Comparison of ENCODE assay signal across 25 cellular contexts in genomic region chr10:83212632-83213349, GRCh38.
DNase-seq lines count a peak whose midpoint lies in the region; ATAC-seq, FAIRE-seq and TF ChIP-seq lines count a peak whose summit lies in the region.
"Had no signal": no experiment of that assay in that cellular context is flagged by ENCODE, and none has a peak within 500 bp of the region (broad histone marks: within the 10 kb centered on the region; RNA-seq: fewer than 3 reads in every experiment).

No MANE protein-coding gene starts in this region.

- no peaks in the 10 kb centered on the region for H3K27me3 ChIP-seq in MG63
- H3K27me3 ChIP-seq in mammary epithelial cell (ENCODE audit: insufficient read depth, low read length) = no peaks in the 10 kb centered on the region
- no peaks in the 10 kb centered on the region for H3K27me3 ChIP-seq in keratinocyte (ENCODE audit: control insufficient read depth, extremely low read depth, insufficient read depth, low read length)
- H3K27me3 ChIP-seq in CD4-positive, alpha-beta memory T cell (ENCODE audit: insufficient read depth, low read length) = no peaks in the 10 kb centered on the region
- H3K27me3 ChIP-seq: cardiac muscle cell, pancreas, stomach had no signal

- H3K4me1 Mint-ChIP-seq in mesothelial cell of epicardium = peaks cover 11% of the 10 kb centered on the region
- H3K4me1 Mint-ChIP-seq in CD4-positive, alpha-beta memory T cell = no peaks in the 10 kb centered on the region
- H3K4me1 Mint-ChIP-seq: activated CD4-positive, alpha-beta memory T cell treated with anti-CD3 and anti-CD28 coated beads, Interleukin-2, amount 10 ng/mL, durations not matched to agents 7 days and 5 days; activated naive CD4-positive, alpha-beta T cell treated with anti-CD3 and anti-CD28 coated beads, Interleukin-2, amount 10 ng/mL, durations not matched to agents 7 days and 5 days; memory B cell; naive thymus-derived CD8-positive, alpha-beta T cell had no signal

- H3K27ac ChIP-seq in mammary epithelial cell (ENCODE audit: insufficient read depth, low read depth, low read length) = peak overlapping the region; percentile 54
- no peak overlapping the region for H3K27ac ChIP-seq in keratinocyte (ENCODE audit: control insufficient read depth, insufficient read depth, low read length)
- H3K27ac ChIP-seq in CD4-positive, alpha-beta memory T cell (ENCODE audit: low read depth, low read length) = no peak overlapping the region
- H3K27ac ChIP-seq: cardiac muscle cell, pancreas, skin epidermis, stomach had no signal

- FAIRE-seq in keratinocyte (lab: Jason Lieb, UNC) = peak; percentile 17
- FAIRE-seq: kidney, pancreas had no signal

- H3K9me1 ChIP-seq in keratinocyte (ENCODE audit: control insufficient read depth, extremely low read depth, insufficient read depth, low read length) = no peaks in the 10 kb centered on the region

- H3K36me3 ChIP-seq in MG63 (no peaks in the 10 kb centered on the region), mammary epithelial cell (ENCODE audit: insufficient read depth, low read length) (no peaks in the 10 kb centered on the region), keratinocyte (ENCODE audit: control insufficient read depth in 2 of 2, extremely low read depth in 1 of 2, insufficient read depth in 2 of 2, low read length in 2 of 2) (no peaks in the 10 kb centered on the region)
- H3K36me3 ChIP-seq in CD4-positive, alpha-beta memory T cell (ENCODE audit: insufficient read depth, low read length) = no peaks in the 10 kb centered on the region
- H3K36me3 ChIP-seq: cardiac muscle cell, pancreas, stomach had no signal

- H3K9me3 ChIP-seq in MG63 = no peaks in the 10 kb centered on the region
- H3K9me3 ChIP-seq in mammary epithelial cell (replicated peaks; ENCODE audit: insufficient read depth, low read length) = no peaks in the 10 kb centered on the region
- no peaks in the 10 kb centered on the region for H3K9me3 ChIP-seq in keratinocyte (ENCODE audit: control insufficient read depth, low read depth, low read length)
- H3K9me3 ChIP-seq in CD4-positive, alpha-beta memory T cell (ENCODE audit: control insufficient read depth in 1 of 2, low read length in 2 of 2) = no peaks in the 10 kb centered on the region
- H3K9me3 ChIP-seq: Caco-2, pancreas, stomach had no signal

- intact Hi-C loops in mammary epithelial cell (cut with micrococcal nuclease) (no loop called here), sciatic nerve (cut with DNase I) (no loop called here)
- intact Hi-C loops in CD4-positive, alpha-beta memory T cell (cut with micrococcal nuclease) = no loop called here

- peaks cover 29% of the 10 kb centered on the region for H3K4me1 ChIP-seq in mammary epithelial cell (ENCODE audit: insufficient read depth, low read length)
- H3K4me1 ChIP-seq in keratinocyte (ENCODE audit: control insufficient read depth, extremely low read depth, insufficient read depth, low read length) = peaks cover 19% of the 10 kb centered on the region
- no peaks in the 10 kb centered on the region for H3K4me1 ChIP-seq in CD4-positive, alpha-beta memory T cell (ENCODE audit: insufficient read depth, low read length)
- H3K4me1 ChIP-seq: Caco-2, pancreas, stomach had no signal

- no peak overlapping the region for H3K4me3 ChIP-seq in MG63
- no peak overlapping the region for H3K4me3 ChIP-seq in mammary epithelial cell (replicated peaks in 1 of 3; ENCODE audit: insufficient read depth in 1 of 3, low read depth in 2 of 3, low read length in 3 of 3)
- peak overlapping the region in 1 of 3 experiments; percentile 17 for H3K4me3 ChIP-seq in keratinocyte (ENCODE audit: control insufficient read depth in 2 of 3, extremely low read depth in 1 of 3, insufficient read depth in 2 of 3, low read depth in 1 of 3, low read length in 3 of 3)
- no peak overlapping the region for H3K4me3 ChIP-seq in CD4-positive, alpha-beta memory T cell (ENCODE audit: low read length in 2 of 2)
- H3K4me3 ChIP-seq: cardiac muscle cell, pancreas, skin epidermis, stomach had no signal

- H2AFZ ChIP-seq in mammary epithelial cell (ENCODE audit: low read depth, low read length) = peak overlapping the region; percentile 29
- no peak overlapping the region for H2AFZ ChIP-seq in keratinocyte (ENCODE audit: control insufficient read depth, low read length)

- H3K9me3 Mint-ChIP-seq in mesothelial cell of epicardium = no peaks in the 10 kb centered on the region
- peaks cover 0 to 8% (median 2%) of the 10 kb centered on the region in 8 donors for H3K9me3 Mint-ChIP-seq in CD4-positive, alpha-beta memory T cell

- DNase-seq in EH (ENCODE audit: low read depth) (peak; percentile 28), MG63 (peak; percentile 70), mammary epithelial cell (peak; percentile 87), keratinocyte (ENCODE audit: low read depth, low spot score) (peak; percentile 33), mesothelial cell of epicardium (ENCODE audit: low spot score in 2 of 2, unreplicated experiment in 2 of 2) (no peak), NCI-H748 treated with DMSO at 0.1 percent for 48 hours (lab: John Stamatoyannopoulos, UW) (no peak), sciatic nerve (ENCODE audit: low spot score) (no peak)
- DNase-seq in CD4-positive, alpha-beta memory T cell = no peak
- DNase-seq: activated CD4-positive, alpha-beta memory T cell treated with anti-CD3 and anti-CD28 coated beads, Interleukin-2, amount 10 ng/mL, durations not matched to agents 7 days and 5 days; activated naive CD4-positive, alpha-beta T cell treated with anti-CD3 and anti-CD28 coated beads, Interleukin-2, amount 10 ng/mL, durations not matched to agents 7 days and 5 days; activated T-cell treated with anti-CD3 and anti-CD28 coated beads, Interleukin-2, amount 50 U/mL, for 24 hours; Caco-2; hypothalamus; Kasumi-1; kidney; naive thymus-derived CD8-positive, alpha-beta T cell; NCI-H1694; pancreas; SHP77; stimulated activated CD4-positive, alpha-beta T cell treated with anti-CD3 and anti-CD28 coated beads, Interleukin-2, amount 100 ng/mL, for 48 hours; stomach; T-helper 1 cell had no signal

- H3K79me2 ChIP-seq in mammary epithelial cell (ENCODE audit: insufficient read depth, low read length) (no peaks in the 10 kb centered on the region), keratinocyte (ENCODE audit: control insufficient read depth, insufficient read depth, low read length) (no peaks in the 10 kb centered on the region)

- TF ChIP-seq CTCF in mammary epithelial cell (conservative IDR thresholded peaks at IDR 0.05 in 1 of 2, IDR thresholded peaks at IDR 0.05 in 1 of 2; ENCODE audit: extremely low read depth in 1 of 2, insufficient read depth in 1 of 2, low read depth in 1 of 2, low read length in 2 of 2) (peak in 1 of 2 donors; percentile 15), keratinocyte (optimal IDR thresholded peaks at IDR 0.05 in 1 of 3, IDR thresholded peaks at IDR 0.05 in 1 of 3, conservative IDR thresholded peaks at IDR 0.05 in 1 of 3; ENCODE audit: extremely low read depth in 1 of 3, insufficient read depth in 2 of 3, low read length in 3 of 3) (no peak), mesothelial cell of epicardium (IDR thresholded peaks at IDR 0.05; ENCODE audit: unreplicated experiment) (no peak)

- no peak overlapping the region for H3K4me3 Mint-ChIP-seq in mesothelial cell of epicardium
- no peak overlapping the region for H3K4me3 Mint-ChIP-seq in CD4-positive, alpha-beta memory T cell
- H3K4me3 Mint-ChIP-seq: activated CD4-positive, alpha-beta memory T cell treated with anti-CD3 and anti-CD28 coated beads, Interleukin-2, amount 10 ng/mL, durations not matched to agents 7 days and 5 days; activated naive CD4-positive, alpha-beta T cell treated with anti-CD3 and anti-CD28 coated beads, Interleukin-2, amount 10 ng/mL, durations not matched to agents 7 days and 5 days; activated T-cell treated with anti-CD3 and anti-CD28 coated beads, Interleukin-2, amount 50 U/mL, for 24 hours; memory B cell; naive thymus-derived CD8-positive, alpha-beta T cell had no signal

- no peak for ATAC-seq in sciatic nerve
- ATAC-seq: naive thymus-derived CD8-positive, alpha-beta T cell; pancreas had no signal

- in situ Hi-C loops in mammary epithelial cell (cut with MboI; ENCODE audit: low sequenced_read_pairs in 2 of 2) = no loop called here

- H3K27me3 Mint-ChIP-seq in mesothelial cell of epicardium (ENCODE audit: low read depth) = no peaks in the 10 kb centered on the region
- H3K27me3 Mint-ChIP-seq in CD4-positive, alpha-beta memory T cell = no peaks in the 10 kb centered on the region
- H3K27me3 Mint-ChIP-seq: activated CD4-positive, alpha-beta memory T cell treated with anti-CD3 and anti-CD28 coated beads, Interleukin-2, amount 10 ng/mL, durations not matched to agents 7 days and 5 days; activated naive CD4-positive, alpha-beta T cell treated with anti-CD3 and anti-CD28 coated beads, Interleukin-2, amount 10 ng/mL, durations not matched to agents 7 days and 5 days; activated T-cell treated with anti-CD3 and anti-CD28 coated beads, Interleukin-2, amount 50 U/mL, for 24 hours; memory B cell; naive thymus-derived CD8-positive, alpha-beta T cell had no signal

- WGBS in mammary epithelial cell (ENCODE audit: low coverage, missing lambda C conversion rate) = 0% methylated on average over 1 of the region's 3 CpGs

- BruUV-seq in mammary epithelial cell (replicated peaks; lab: Mats Ljungman, UMichigan) = no TSS peak

- POLR2A ChIA-PET in CD4-positive, alpha-beta memory T cell (lab: Charles Lee; ENCODE audit: partially characterized antibody) = no interaction called here

- H4K20me1 ChIP-seq in mammary epithelial cell (ENCODE audit: insufficient read depth, low read length) = no peaks in the 10 kb centered on the region
- H4K20me1 ChIP-seq in keratinocyte (ENCODE audit: control insufficient read depth, extremely low read depth, insufficient read depth, low read length) = no peaks in the 10 kb centered on the region

- H3K4me2 ChIP-seq in mammary epithelial cell (ENCODE audit: insufficient read depth, low read depth, low read length) (peak overlapping the region; percentile 50), keratinocyte (ENCODE audit: control insufficient read depth, extremely low read depth, insufficient read depth, low read depth, low read length) (peak overlapping the region; percentile 45)

- no peak overlapping the region for H3K27ac Mint-ChIP-seq in mesothelial cell of epicardium
- no peak overlapping the region for H3K27ac Mint-ChIP-seq in CD4-positive, alpha-beta memory T cell
- H3K27ac Mint-ChIP-seq: activated CD4-positive, alpha-beta memory T cell treated with anti-CD3 and anti-CD28 coated beads, Interleukin-2, amount 10 ng/mL, durations not matched to agents 7 days and 5 days; activated naive CD4-positive, alpha-beta T cell treated with anti-CD3 and anti-CD28 coated beads, Interleukin-2, amount 10 ng/mL, durations not matched to agents 7 days and 5 days; activated T-cell treated with anti-CD3 and anti-CD28 coated beads, Interleukin-2, amount 50 U/mL, for 24 hours; memory B cell had no signal

- H3K36me3 Mint-ChIP-seq in mesothelial cell of epicardium = no peaks in the 10 kb centered on the region
- H3K36me3 Mint-ChIP-seq in CD4-positive, alpha-beta memory T cell = no peaks in the 10 kb centered on the region
- H3K36me3 Mint-ChIP-seq: activated naive CD4-positive, alpha-beta T cell treated with anti-CD3 and anti-CD28 coated beads, Interleukin-2, amount 10 ng/mL, durations not matched to agents 7 days and 5 days; memory B cell; naive thymus-derived CD8-positive, alpha-beta T cell had no signal

- no peak overlapping the region for H3K9ac ChIP-seq in mammary epithelial cell (ENCODE audit: insufficient read depth, low read length)
- H3K9ac ChIP-seq in keratinocyte (ENCODE audit: control insufficient read depth, extremely low read depth, insufficient read depth, low read length) = no peak overlapping the region

- CTCF ChIA-PET in mammary epithelial cell (lab: Charles Lee; ENCODE audit: low non-redundant PET) = interaction anchor here (0.7 kb wide), 1 partner anchor 53 kb away, joined by 3 read pairs; no protein-coding TSS in a partner anchor
- CTCF ChIA-PET in CD4-positive, alpha-beta memory T cell (lab: Charles Lee; ENCODE audit: partially characterized antibody) = no interaction called here

- dilution Hi-C loops in mammary epithelial cell (cut with HindIII; ENCODE audit: low sequenced_read_pairs) = no loop called here
- dilution Hi-C loops in keratinocyte (cut with MboI; ENCODE audit: extremely low pct_ligation_motif_present, low sequenced_read_pairs) = no loop called here

Comparison
In these comparisons a context has a peak if more than half of its experiments do, and no peak if none do; other contexts are left out.
1. DNase-seq: peak in EH (single experiment), MG63 (single experiment), mammary epithelial cell (single experiment) and keratinocyte (single experiment); none in mesothelial cell of epicardium (0 of 2), CD4-positive, alpha-beta memory T cell (0 of 5), NCI-H748 treated with DMSO at 0.1 percent for 48 hours (single experiment) and sciatic nerve (single experiment).